Comparison of ENCODE assay signal across 29 cellular contexts in the genomic region with DNA sequence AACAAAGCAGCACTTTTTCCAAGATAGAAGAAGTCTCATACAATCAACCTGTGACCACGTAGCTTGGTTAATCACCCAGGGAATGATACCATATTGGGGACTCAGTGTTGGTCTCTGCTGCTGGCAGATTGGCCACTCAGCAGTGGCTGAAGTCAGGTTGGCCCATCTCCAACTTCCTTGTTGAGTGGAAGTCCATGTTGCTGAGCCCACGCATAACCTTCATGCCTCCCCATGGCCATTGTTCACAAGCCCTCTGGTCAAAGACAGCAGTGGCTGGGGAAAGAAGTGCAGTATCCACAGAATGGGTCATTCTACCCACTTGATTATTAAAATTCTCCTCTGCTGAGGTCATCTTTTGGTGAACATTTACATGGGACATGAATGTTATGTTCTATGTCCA.
"Had no signal": no experiment of that assay in that cellular context is flagged by ENCODE, and none has a peak within 500 bp of the region (broad histone marks: within the 10 kb centered on the region; RNA-seq: fewer than 3 reads in every experiment).

No MANE protein-coding gene starts in this region.

- H3K27me3 Mint-ChIP-seq: progenitor cell of endocrine pancreas; stimulated activated naive B cell treated with anti-CD40 and anti-IgM and Interleukin-4, amounts not matched to agents 10 μg/mL and 1 μg/mL and 100 μg/mL, for 72 hours; stimulated activated naive CD8-positive, alpha-beta T cell treated with anti-CD3 and anti-CD28 coated beads, Interleukin-15, Interleukin-2, amounts not matched to agents 100 ng/mL and 50 ng/mL, for 24 hours had no signal

- H3K36me3 ChIP-seq: neural progenitor cell, ovary, spleen, stomach, thoracic aorta, thyroid gland, tibial nerve, upper lobe of left lung, vagina had no signal

- H3K4me1 Mint-ChIP-seq: natural killer cell; nephron; neural progenitor cell; stimulated activated naive B cell treated with anti-CD40 and anti-IgM and Interleukin-4, amounts not matched to agents 10 μg/mL and 1 μg/mL and 100 μg/mL, for 72 hours had no signal

- H3K36me3 Mint-ChIP-seq: natural killer cell; neural progenitor cell; stimulated activated naive B cell treated with anti-CD40 and anti-IgM and Interleukin-4, amounts not matched to agents 10 μg/mL and 1 μg/mL and 100 μg/mL, for 72 hours had no signal

- H3K27ac Mint-ChIP-seq: natural killer cell; nephron; neural progenitor cell; progenitor cell of endocrine pancreas; stimulated activated naive B cell treated with anti-CD40 and anti-IgM and Interleukin-4, amounts not matched to agents 10 μg/mL and 1 μg/mL and 100 μg/mL, for 72 hours; stimulated activated naive CD8-positive, alpha-beta T cell treated with anti-CD3 and anti-CD28 coated beads, Interleukin-15, Interleukin-2, amounts not matched to agents 100 ng/mL and 50 ng/mL, for 24 hours had no signal

- H3K9me3 ChIP-seq: ovary, psoas muscle, spleen, stomach, thoracic aorta, thyroid gland, tibial nerve, upper lobe of left lung, vagina had no signal

- H3K27me3 ChIP-seq: neural progenitor cell, ovary, spleen, stomach, thyroid gland, tibial nerve, upper lobe of left lung, vagina had no signal

- H3K4me1 ChIP-seq: neural progenitor cell, parathyroid adenoma, psoas muscle, spleen, stomach, thyroid gland, tibial nerve, upper lobe of left lung, vagina had no signal

- H3K4me3 Mint-ChIP-seq: natural killer cell; nephron; neural progenitor cell; stimulated activated naive B cell treated with anti-CD40 and anti-IgM and Interleukin-4, amounts not matched to agents 10 μg/mL and 1 μg/mL and 100 μg/mL, for 72 hours; stimulated activated naive CD8-positive, alpha-beta T cell treated with anti-CD3 and anti-CD28 coated beads, Interleukin-15, Interleukin-2, amounts not matched to agents 100 ng/mL and 50 ng/mL, for 24 hours had no signal

- H3K4me3 ChIP-seq: neural progenitor cell, ovary, psoas muscle, skin epidermis, smooth muscle cell, spleen, stomach, thoracic aorta, thyroid gland, tibial nerve, upper lobe of left lung, vagina had no signal

- DNase-seq: natural killer cell; occipital lobe; ovary; posterior cingulate gyrus; psoas muscle; right cardiac atrium; spleen; stimulated activated CD4-positive, alpha-beta T cell treated with anti-CD3 and anti-CD28 coated beads, Interleukin-12 subunit alpha, Interleukin-12 subunit beta, amount 100 ng/mL, for 4 hours; stimulated activated CD4-positive, alpha-beta T cell treated with anti-CD3 and anti-CD28 coated beads, Interleukin-1b, Interleukin-23, amount 100 ng/mL, for 48 hours; stimulated activated CD4-positive, alpha-beta T cell treated with anti-CD3 and anti-CD28 coated beads, Interleukin-4, amount 100 ng/mL, for 1 hour; stimulated activated CD4-positive, alpha-beta T cell treated with anti-CD3 and anti-CD28 coated beads, Interleukin-4, amount 100 ng/mL, for 4 hours; stimulated activated CD8-positive, alpha-beta memory T cell treated with anti-CD3 and anti-CD28 coated beads, Interleukin-4, amount 100 ng/mL, for 48 hours; stimulated activated naive B cell treated with anti-CD40 and anti-IgM and Interleukin-4, amounts not matched to agents 10 μg/mL and 1 μg/mL and 100 μg/mL, for 72 hours; stimulated activated naive CD4-positive, alpha-beta T cell treated with Interleukin-2 at 50 U/mL for 16 hours; stomach; thyroid gland; trophoblast cell; upper lobe of left lung had no signal

- H3K9me3 Mint-ChIP-seq: nephron; neural progenitor cell; stimulated activated naive B cell treated with anti-CD40 and anti-IgM and Interleukin-4, amounts not matched to agents 10 μg/mL and 1 μg/mL and 100 μg/mL, for 72 hours; stimulated activated naive CD8-positive, alpha-beta T cell treated with anti-CD3 and anti-CD28 coated beads, Interleukin-15, Interleukin-2, amounts not matched to agents 100 ng/mL and 50 ng/mL, for 24 hours had no signal

- ATAC-seq: natural killer cell; psoas muscle; right cardiac atrium; sciatic nerve; stimulated activated naive B cell treated with anti-CD40 and anti-IgM and Interleukin-4, amounts not matched to agents 10 μg/mL and 1 μg/mL and 100 μg/mL, for 72 hours had no signal

- H3K27ac ChIP-seq: neural progenitor cell, ovary, parathyroid adenoma, psoas muscle, skin epidermis, spleen, stomach, thoracic aorta, thyroid gland, tibial nerve, upper lobe of left lung, vagina had no signal
